Comparison of ENCODE assay signal across 8 cellular contexts in genomic region chr1:23367791-23368561, GRCh38. TPM values are rescaled to one million over a fixed set of nuclear protein-coding genes. Genes with fewer than 3 reads are reported as not detected.
DNase-seq lines count a peak whose midpoint lies in the region; ATAC-seq and TF ChIP-seq lines count a peak whose summit lies in the region.

No MANE protein-coding gene starts in this region.

- H3K27me3 ChIP-seq in osteoblast (ENCODE audit: insufficient read depth, low read length) (no peaks in the 10 kb centered on the region), thoracic aorta (replicated peaks; ENCODE audit: insufficient read depth) (no peaks in the 10 kb centered on the region)

- peak overlapping the region; percentile 100 for H3K4me2 ChIP-seq in osteoblast (ENCODE audit: insufficient read depth, low read length)

- H2AFZ ChIP-seq in osteoblast (ENCODE audit: low read length): peak overlapping the region; percentile 99

- peak overlapping the region; percentile 96 for H3K27ac Mint-ChIP-seq in activated naive CD8-positive, alpha-beta T cell treated with anti-CD3 and anti-CD28 coated beads for 36 hours
- peak overlapping the region; percentile 98 for H3K27ac Mint-ChIP-seq in glutamatergic neuron (ENCODE audit: unreplicated experiment)

- H3K4me3 ChIP-seq in osteoblast (ENCODE audit: insufficient read depth, low read length) (peak overlapping the region; percentile 98), thoracic aorta (peak overlapping the region; percentile 91)

- TF ChIP-seq CTCF in glutamatergic neuron (IDR thresholded peaks at IDR 0.05; ENCODE audit: partially characterized antibody, unreplicated experiment) (no peak), osteoblast (IDR thresholded peaks at IDR 0.05; ENCODE audit: extremely low read depth, low read depth, low read length) (no peak), thoracic aorta (IDR thresholded peaks at IDR 0.05) (no peak)

- H3K36me3 ChIP-seq in osteoblast (ENCODE audit: insufficient read depth, low read length): peaks cover 38% of the 10 kb centered on the region
- H3K36me3 ChIP-seq in thoracic aorta: peaks cover 7% of the 10 kb centered on the region

- TF ChIP-seq POLR2A in GM10847 (IDR thresholded peaks at IDR 0.05; ENCODE audit: extremely low read depth, insufficient read length): peak; percentile 48

- H3K79me2 ChIP-seq in osteoblast (ENCODE audit: insufficient read depth, low read length): peaks cover 48% of the 10 kb centered on the region

- H3K4me1 ChIP-seq in osteoblast (ENCODE audit: insufficient read depth, low read length): peaks cover 31% of the 10 kb centered on the region
- H3K4me1 ChIP-seq in thoracic aorta (ENCODE audit: control insufficient read depth in 1 of 2, low read depth in 2 of 2): peaks cover 14 to 39% of the 10 kb centered on the region in 2 donors

- H3K27me3 Mint-ChIP-seq in activated naive CD8-positive, alpha-beta T cell treated with anti-CD3 and anti-CD28 coated beads for 36 hours: no peaks in the 10 kb centered on the region
- peaks cover 10% of the 10 kb centered on the region for H3K27me3 Mint-ChIP-seq in glutamatergic neuron (ENCODE audit: unreplicated experiment)

- peaks cover 48% of the 10 kb centered on the region for H3K36me3 Mint-ChIP-seq in activated naive CD8-positive, alpha-beta T cell treated with anti-CD3 and anti-CD28 coated beads for 36 hours
- H3K36me3 Mint-ChIP-seq in glutamatergic neuron (ENCODE audit: unreplicated experiment): peaks cover 44% of the 10 kb centered on the region

- no peaks in the 10 kb centered on the region for H4K20me1 ChIP-seq in osteoblast (ENCODE audit: insufficient read depth, low read length)

- peak overlapping the region; percentile 94 for H3K4me3 Mint-ChIP-seq in activated naive CD8-positive, alpha-beta T cell treated with anti-CD3 and anti-CD28 coated beads for 36 hours
- H3K4me3 Mint-ChIP-seq in glutamatergic neuron (ENCODE audit: unreplicated experiment): peak overlapping the region; percentile 96

- peak; percentile 99 for DNase-seq in NCI-H1105 (lab: John Stamatoyannopoulos, UW)
- DNase-seq in SKM-1 (lab: John Stamatoyannopoulos, UW; ENCODE audit: unreplicated experiment): peak; percentile 99
- DNase-seq in activated naive CD8-positive, alpha-beta T cell treated with anti-CD3 and anti-CD28 coated beads for 36 hours: peak; percentile 99
- peak; percentile 98 for DNase-seq in glutamatergic neuron
- peak; percentile 98 for DNase-seq in osteoblast (ENCODE audit: insufficient read length, low spot score, missing footprints)
- DNase-seq in thoracic aorta (ENCODE audit: low spot score): peak; percentile 93

- ATAC-seq in HG02642 (IDR thresholded peaks at IDR 0.05; ENCODE audit: poor library complexity, unreplicated experiment): peak; percentile 91
- peak; percentile 90 for ATAC-seq in thoracic aorta (ENCODE audit: insufficient number of reproducible peaks, low FRiP score, low read depth)

- H3K4me1 Mint-ChIP-seq in activated naive CD8-positive, alpha-beta T cell treated with anti-CD3 and anti-CD28 coated beads for 36 hours: peaks cover 33% of the 10 kb centered on the region
- peaks cover 21% of the 10 kb centered on the region for H3K4me1 Mint-ChIP-seq in glutamatergic neuron (ENCODE audit: low read depth, unreplicated experiment)

- H3K9me3 Mint-ChIP-seq in activated naive CD8-positive, alpha-beta T cell treated with anti-CD3 and anti-CD28 coated beads for 36 hours: peaks cover 8% of the 10 kb centered on the region
- H3K9me3 Mint-ChIP-seq in glutamatergic neuron (ENCODE audit: unreplicated experiment): peaks cover 26% of the 10 kb centered on the region

- H3K9me3 ChIP-seq in osteoblast (ENCODE audit: low read depth, low read length) (peaks cover 2% of the 10 kb centered on the region), thoracic aorta (no peaks in the 10 kb centered on the region)

- peak overlapping the region; percentile 97 for H3K27ac ChIP-seq in osteoblast (ENCODE audit: low read depth, low read length)
- peak overlapping the region; percentile 98 to 99 for H3K27ac ChIP-seq in thoracic aorta

RNA-seq across cellular contexts. Expression of gene ZNF436, which starts 1.7 kb away (rescaled TPM):
- total RNA-seq in activated naive CD8-positive, alpha-beta T cell treated with anti-CD3 and anti-CD28 coated beads for 36 hours: 1 to 10 TPM; 3.7 to 4.4 TPM
- total RNA-seq in glutamatergic neuron (ENCODE audit: unreplicated experiment) (13.3 TPM), osteoblast (32.4 and 32.9 TPM in 2 replicates), thoracic aorta (10 to 100 TPM in 1 of 2 donors, 1 to 10 TPM in 1; 9.3 to 17.6 TPM)

RNA-seq across cellular contexts. Expression of gene HNRNPR, which starts 23.9 kb away (rescaled TPM):
- 100 to 1,000 TPM; 207 to 212 TPM for total RNA-seq in activated naive CD8-positive, alpha-beta T cell treated with anti-CD3 and anti-CD28 coated beads for 36 hours
- 189 TPM for total RNA-seq in glutamatergic neuron (ENCODE audit: unreplicated experiment)
- total RNA-seq in osteoblast: 69.5 and 70.6 TPM in 2 replicates
- total RNA-seq in thoracic aorta: 10 to 100 TPM; 56.3 to 97.3 TPM

RNA-seq across cellular contexts. Expression of gene TCEA3, which starts 56.6 kb away (rescaled TPM):
- total RNA-seq in activated naive CD8-positive, alpha-beta T cell treated with anti-CD3 and anti-CD28 coated beads for 36 hours: 1 to 10 TPM; 6.3 to 7.4 TPM
- total RNA-seq in glutamatergic neuron (ENCODE audit: unreplicated experiment): 0.83 TPM
- total RNA-seq in osteoblast: 28.9 and 31.5 TPM in 2 replicates
- total RNA-seq in thoracic aorta: 10 to 100 TPM; 22.2 to 39.5 TPM

Comparison
In these comparisons a context has a peak if more than half of its experiments do, and no peak if none do; other contexts are left out.
1. Peak in every context shown above with its lines: DNase-seq, ATAC-seq, H3K4me3 ChIP-seq and H3K27ac ChIP-seq.